Comparison of ENCODE assay signal across 23 cellular contexts in the genomic region with DNA sequence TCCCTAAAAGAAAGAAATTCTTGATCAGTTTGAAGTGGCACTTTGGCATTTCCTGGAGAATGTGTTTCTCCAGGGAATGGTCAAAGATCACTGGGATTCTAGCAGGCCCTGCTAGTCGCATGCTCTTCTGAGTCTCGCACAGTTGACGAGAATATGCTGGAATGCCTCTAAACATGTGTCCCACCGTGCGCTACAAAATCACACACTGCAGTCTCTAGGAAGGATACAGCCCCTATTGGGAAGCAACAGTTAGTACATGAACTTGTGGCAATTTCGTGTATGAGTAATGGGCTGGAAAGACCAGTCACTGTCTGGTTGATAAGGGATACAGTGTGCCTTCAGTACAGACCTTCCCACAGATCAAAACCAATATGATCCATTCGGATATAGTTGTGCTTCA.
"Had no signal": no experiment of that assay in that cellular context is flagged by ENCODE, and none has a peak within 500 bp of the region (broad histone marks: within the 10 kb centered on the region; RNA-seq: fewer than 3 reads in every experiment).

No MANE protein-coding gene starts in this region.

- H3K4me1 Mint-ChIP-seq: activated CD8-positive, alpha-beta memory T cell treated with anti-CD3 and anti-CD28 coated beads, Interleukin-2, amount 10 ng/mL, durations not matched to agents 7 days and 5 days had no signal

- H3K36me3 ChIP-seq: ovary, prostate gland, spleen, thyroid gland had no signal

- ATAC-seq: activated CD4-positive, CD25-positive, alpha-beta regulatory T cell treated with anti-CD3 and anti-CD28 coated beads, Interleukin-2, amount 50 U/mL, for 24 hours; activated CD8-positive, alpha-beta memory T cell treated with anti-CD3 and anti-CD28 coated beads, Interleukin-2, amount 10 ng/mL, durations not matched to agents 7 days and 5 days; activated CD8-positive, alpha-beta T cell treated with anti-CD3 and anti-CD28 coated beads for 36 hours; left lobe of liver; naive thymus-derived CD8-positive, alpha-beta T cell had no signal

- H3K9me3 Mint-ChIP-seq: activated naive CD4-positive, alpha-beta T cell treated with anti-CD3 and anti-CD28 coated beads, Interleukin-2, amount 50 U/mL, for 24 hours; central memory CD8-positive, alpha-beta T cell had no signal

- DNase-seq: activated CD4-positive, alpha-beta T cell treated with anti-CD3 and anti-CD28 coated beads, Interleukin-2, amount 10 ng/mL, durations not matched to agents 7 days and 5 days; activated CD8-positive, alpha-beta memory T cell treated with anti-CD3 and anti-CD28 coated beads, Interleukin-2, amount 10 ng/mL, durations not matched to agents 7 days and 5 days; activated CD8-positive, alpha-beta T cell treated with anti-CD3 and anti-CD28 coated beads for 36 hours; activated gamma-delta T cell treated with Interleukin-2 at 50 U/mL for 16 hours; activated T-cell treated with anti-CD3 and anti-CD28 coated beads for 4 hours; aorta; endodermal cell; naive thymus-derived CD8-positive, alpha-beta T cell; ovary; spleen; stimulated activated CD4-positive, alpha-beta T cell treated with anti-CD3 and anti-CD28 coated beads, Interleukin-4, amount 100 ng/mL, for 24 hours; stimulated activated naive CD4-positive, alpha-beta T cell treated with Interleukin-2 at 50 U/mL for 16 hours; thyroid gland had no signal

- H3K27ac ChIP-seq: epithelial cell of prostate, ovary, prostate gland, thyroid gland, VCaP had no signal

- H3K4me3 Mint-ChIP-seq: activated CD4-positive, alpha-beta T cell treated with anti-CD3 and anti-CD28 coated beads, Interleukin-2, amount 10 ng/mL, durations not matched to agents 7 days and 5 days; activated CD8-positive, alpha-beta memory T cell treated with anti-CD3 and anti-CD28 coated beads, Interleukin-2, amount 10 ng/mL, durations not matched to agents 7 days and 5 days; activated CD8-positive, alpha-beta T cell treated with anti-CD3 and anti-CD28 coated beads for 36 hours; activated naive CD4-positive, alpha-beta T cell treated with anti-CD3 and anti-CD28 coated beads, Interleukin-2, amount 50 U/mL, for 24 hours; central memory CD8-positive, alpha-beta T cell; endodermal cell; mesothelial cell of epicardium; naive thymus-derived CD8-positive, alpha-beta T cell had no signal

- H3K36me3 Mint-ChIP-seq: activated CD8-positive, alpha-beta memory T cell treated with anti-CD3 and anti-CD28 coated beads, Interleukin-2, amount 10 ng/mL, durations not matched to agents 7 days and 5 days; activated naive CD4-positive, alpha-beta T cell treated with anti-CD3 and anti-CD28 coated beads, Interleukin-2, amount 50 U/mL, for 24 hours had no signal

- H3K9me3 ChIP-seq: ovary, prostate gland, thyroid gland had no signal

- H3K4me3 ChIP-seq: coronary artery, lung, ovary, prostate gland, spleen, thyroid gland had no signal

- H3K27me3 ChIP-seq: ovary, thyroid gland had no signal

- H3K27me3 Mint-ChIP-seq: activated naive CD4-positive, alpha-beta T cell treated with anti-CD3 and anti-CD28 coated beads, Interleukin-2, amount 50 U/mL, for 24 hours had no signal

- H3K27ac Mint-ChIP-seq: activated CD4-positive, alpha-beta T cell treated with anti-CD3 and anti-CD28 coated beads, Interleukin-2, amount 10 ng/mL, durations not matched to agents 7 days and 5 days; activated CD8-positive, alpha-beta memory T cell treated with anti-CD3 and anti-CD28 coated beads, Interleukin-2, amount 10 ng/mL, durations not matched to agents 7 days and 5 days; activated CD8-positive, alpha-beta T cell treated with anti-CD3 and anti-CD28 coated beads for 36 hours; activated naive CD4-positive, alpha-beta T cell treated with anti-CD3 and anti-CD28 coated beads, Interleukin-2, amount 50 U/mL, for 24 hours; endodermal cell; mesothelial cell of epicardium had no signal
